In genomic region chr6:77468939-77469338, GRCh38 we compare ENCODE assay signal across 3 cellular contexts.
A peak's percentile ranks its signal among the peaks of the same experiment; 100 is the strongest.
TF ChIP-seq lines count a peak whose summit lies in the region.

No MANE protein-coding gene starts in this region.

TF ChIP-seq in HepG2, 621 proteins besides CTCF, POLR2A, EP300 and RAD21:
- peak; percentile 92 for TF ChIP-seq CREB1 (IDR thresholded peaks at IDR 0.05)
- TF ChIP-seq CREB1 (CRISPR knock-in tag; IDR thresholded peaks at IDR 0.05) = no peak
- TF ChIP-seq RFX5 (IDR thresholded peaks at IDR 0.05; ENCODE audit: low read depth, low read length) = no peak
- TF ChIP-seq ATF7 (IDR thresholded peaks at IDR 0.05) = peak; percentile 99
- TF ChIP-seq ATF7 (CRISPR knock-in tag; IDR thresholded peaks at IDR 0.05) = no peak

TF ChIP-seq in K562, 482 proteins besides CTCF, POLR2A, EP300 and RAD21:
- TF ChIP-seq ATF3 (IDR thresholded peaks at IDR 0.05) = peak; percentile 51
- TF ChIP-seq ATF3 (CRISPR knock-in tag; conservative IDR thresholded peaks at IDR 0.05) = no peak
- 0 out of 2 replicates have a peak, but pooled peaks have one; percentile 17 for TF ChIP-seq JUNB (CRISPR knock-in tag; conservative IDR thresholded peaks at IDR 0.05)
- TF ChIP-seq MXI1 (IDR thresholded peaks at IDR 0.05; ENCODE audit: low read depth, low read length) = no peak
- no peak for TF ChIP-seq ETS2 (tag; IDR thresholded peaks at IDR 0.05; ENCODE audit: borderline replicate concordance, poor library complexity, severe bottlenecking)
TF ChIP-seq in K562: peak in this region for 2.

TF ChIP-seq in SK-N-SH, 30 proteins besides CTCF, POLR2A, EP300 and RAD21:
- TF ChIP-seq SMC3 (IDR thresholded peaks at IDR 0.05; ENCODE audit: low read depth, low read length) (no peak), NFIC (IDR thresholded peaks at IDR 0.05; ENCODE audit: borderline replicate concordance) (no peak), USF2 (IDR thresholded peaks at IDR 0.05; ENCODE audit: borderline replicate concordance, low read depth, low read length) (no peak), ZBTB33 (IDR thresholded peaks at IDR 0.05; ENCODE audit: borderline replicate concordance, low read depth) (no peak), TAF1 (IDR thresholded peaks at IDR 0.05; ENCODE audit: borderline replicate concordance, low read depth, low read length) (no peak)
